Comparison of ENCODE assay signal across 8 cellular contexts in genomic region chr11:18012906-18013781, GRCh38. TPM values are rescaled to one million over a fixed set of nuclear protein-coding genes. Genes with fewer than 3 reads are reported as not detected.
DNase-seq lines count a peak whose midpoint lies in the region; ATAC-seq and TF ChIP-seq lines count a peak whose summit lies in the region.

SERGEF (minus strand) TSS chr11:18013047; CDS start chr11:18013010, 37 bp downstream.

- WGBS in right cardiac atrium: under 1% methylated on average over 93 of the region's 93 CpGs

- peaks cover 6% of the 10 kb centered on the region for H3K27me3 Mint-ChIP-seq in T-helper 1 cell treated with Interleukin-12 subunit alpha and Interleukin-12 subunit beta and Interleukin-4 antibody, amounts not matched to agents 30 μg/mL and 1 μg/mL, for 36 hours (ENCODE audit: low read depth)

- intact Hi-C loops in right cardiac atrium (cut with DNase I): loop anchor here in 1 of 4 donors (10.0 kb wide), 1 partner anchor 92 kb away; the partner anchor contains the start of gene SAAL1
- intact Hi-C loops in vagina (cut with DNase I): no loop called here

- peak within 1 kb of the TSS; percentile 81 for H3K4me3 ChIP-seq in right cardiac atrium (ENCODE audit: low read length)
- peak within 1 kb of the TSS; percentile 57 to 61 for H3K4me3 ChIP-seq in vagina

- H3K4me3 Mint-ChIP-seq in T-helper 1 cell treated with Interleukin-12 subunit alpha and Interleukin-12 subunit beta and Interleukin-4 antibody, amounts not matched to agents 30 μg/mL and 1 μg/mL, for 36 hours: peak within 1 kb of the TSS; percentile 100

- H3K9me3 Mint-ChIP-seq in T-helper 1 cell treated with Interleukin-12 subunit alpha and Interleukin-12 subunit beta and Interleukin-4 antibody, amounts not matched to agents 30 μg/mL and 1 μg/mL, for 36 hours: no peaks in the 10 kb centered on the region

- peak within 1 kb of the TSS; percentile 100 for H3K27ac Mint-ChIP-seq in T-helper 1 cell treated with Interleukin-12 subunit alpha and Interleukin-12 subunit beta and Interleukin-4 antibody, amounts not matched to agents 30 μg/mL and 1 μg/mL, for 36 hours

- no peaks in the 10 kb centered on the region for H3K36me3 Mint-ChIP-seq in T-helper 1 cell treated with Interleukin-12 subunit alpha and Interleukin-12 subunit beta and Interleukin-4 antibody, amounts not matched to agents 30 μg/mL and 1 μg/mL, for 36 hours (ENCODE audit: low read depth)

- ATAC-seq in GM18499 (IDR thresholded peaks at IDR 0.05; ENCODE audit: insufficient read depth, unreplicated experiment) (peak; percentile 74), HG02938 (IDR thresholded peaks at IDR 0.05; ENCODE audit: unreplicated experiment) (peak; percentile 86), right cardiac atrium (peak; percentile 99)

- TF ChIP-seq POLR2A in vagina (IDR thresholded peaks at IDR 0.05): no peak

- H3K9me3 ChIP-seq in right cardiac atrium (ENCODE audit: control insufficient read depth, low read length) (no peaks in the 10 kb centered on the region), vagina (no peaks in the 10 kb centered on the region)

- H3K4me1 Mint-ChIP-seq in T-helper 1 cell treated with Interleukin-12 subunit alpha and Interleukin-12 subunit beta and Interleukin-4 antibody, amounts not matched to agents 30 μg/mL and 1 μg/mL, for 36 hours (ENCODE audit: low read depth): peaks cover 22% of the 10 kb centered on the region

- H3K27ac ChIP-seq in right cardiac atrium (ENCODE audit: low read length) (peak within 1 kb of the TSS; percentile 80), vagina (peak within 1 kb of the TSS; percentile 86)

- peak; percentile 67 for DNase-seq in NCI-H1694 treated with DMSO at 0.1 percent for 48 hours (lab: John Stamatoyannopoulos, UW)
- DNase-seq in amniotic stem cell (lab: John Stamatoyannopoulos, UW): peak; percentile 66
- DNase-seq in right cardiac atrium: peak; percentile 95 to 98 (median 97)
- DNase-seq in putamen (ENCODE audit: low spot score): peak; percentile 79
- no peak for DNase-seq in vagina (ENCODE audit: extremely low spot score in 2 of 2)

- H3K27me3 ChIP-seq in right cardiac atrium (ENCODE audit: control insufficient read depth, insufficient read depth) (no peaks in the 10 kb centered on the region), vagina (no peaks in the 10 kb centered on the region)

- peaks cover 2% of the 10 kb centered on the region for H3K4me1 ChIP-seq in right cardiac atrium (ENCODE audit: control insufficient read depth, insufficient read depth, low read length)
- H3K4me1 ChIP-seq in vagina: peaks cover 14% of the 10 kb centered on the region

- H3K36me3 ChIP-seq in vagina: no peaks in the 10 kb centered on the region

- peak in 1 of 3 experiments; percentile 14 for TF ChIP-seq CTCF in vagina (IDR thresholded peaks at IDR 0.05)

RNA-seq across cellular contexts. Expression of gene SERGEF, which starts in this region (rescaled TPM):
- 10 to 100 TPM; 30.8 to 41.0 (median 31.3) TPM for total RNA-seq in right cardiac atrium
- 44.7 TPM for polyA plus RNA-seq in right cardiac atrium
- 30.7 TPM for total RNA-seq in vagina

Comparison
In these comparisons a context has a peak if more than half of its experiments do, and no peak if none do; other contexts are left out.
1. DNase-seq: peak in NCI-H1694 treated with DMSO at 0.1 percent for 48 hours (single experiment), amniotic stem cell (single experiment), right cardiac atrium (3 of 3) and putamen (single experiment); none in vagina (0 of 2).
2. Peak in every context shown above with its lines, with median percentiles within 50 percentile points of each other: ATAC-seq.